11 cellular contexts compared by ENCODE assay signal in genomic region chr6:24273471-24273870, GRCh38.
DNase-seq lines count a peak whose midpoint lies in the region; ATAC-seq and TF ChIP-seq lines count a peak whose summit lies in the region.
"Had no signal": no experiment of that assay in that cellular context is flagged by ENCODE, and none has a peak within 500 bp of the region (broad histone marks: within the 10 kb centered on the region; RNA-seq: fewer than 3 reads in every experiment).

No MANE protein-coding gene starts in this region.

- ATAC-seq in GM21360 (IDR thresholded peaks at IDR 0.05; ENCODE audit: unreplicated experiment) = no peak
- ATAC-seq in left lobe of liver = no peak
- ATAC-seq: Right ventricle myocardium inferior had no signal

- H3K27me3 ChIP-seq in BJ (ENCODE audit: control insufficient read depth, insufficient read depth, low read length) (no peaks in the 10 kb centered on the region), SJCRH30 (no peaks in the 10 kb centered on the region), kidney epithelial cell (ENCODE audit: control insufficient read depth, insufficient read depth, low read length) (no peaks in the 10 kb centered on the region), A673 (replicated peaks; ENCODE audit: insufficient read depth, low read depth, low read length, poor library complexity) (no peaks in the 10 kb centered on the region)

- H3K9me3 ChIP-seq in SJCRH30 (replicated peaks) (no peaks in the 10 kb centered on the region), A673 (ENCODE audit: low read depth, low read length, poor library complexity, severe bottlenecking) (no peaks in the 10 kb centered on the region)

- no peak for TF ChIP-seq EP300 in Ishikawa (IDR thresholded peaks at IDR 0.05; ENCODE audit: borderline replicate concordance)

- peaks cover 5% of the 10 kb centered on the region for H3K4me1 ChIP-seq in SJCRH30
- peaks cover 70% of the 10 kb centered on the region for H3K4me1 ChIP-seq in A673 (ENCODE audit: insufficient read depth, low read length, poor library complexity, severe bottlenecking)

- H3K36me3 ChIP-seq in BJ (ENCODE audit: control insufficient read depth, insufficient read depth, low read length) (no peaks in the 10 kb centered on the region), SJCRH30 (no peaks in the 10 kb centered on the region), kidney epithelial cell (ENCODE audit: control insufficient read depth, insufficient read depth, low read length) (peaks cover 4% of the 10 kb centered on the region), A673 (ENCODE audit: insufficient read depth, low read length, poor library complexity, severe bottlenecking) (peaks cover 4% of the 10 kb centered on the region)

- no peak overlapping the region for H3K4me3 ChIP-seq in BJ (ENCODE audit: low read depth, low read length)
- H3K4me3 ChIP-seq in SJCRH30 = no peak overlapping the region
- H3K4me3 ChIP-seq in kidney epithelial cell (ENCODE audit: low read depth, low read length) = no peak overlapping the region
- no peak overlapping the region for H3K4me3 ChIP-seq in A673 (ENCODE audit: low read depth, low read length, poor library complexity, severe bottlenecking)

- POLR2A ChIA-PET in BJ (lab: Charles Lee) (no interaction called here), A673 (lab: Charles Lee; ENCODE audit: low non-redundant PET) (no interaction called here)

- no TSS peak for BruUV-seq in A673 (replicated peaks; lab: Mats Ljungman, UMichigan)

- intact Hi-C loops in A673 (cut with micrococcal nuclease; ENCODE audit: unreplicated experiment) = loop anchor here (5.0 kb wide), 1 partner anchor 66 kb away; no protein-coding TSS in a partner anchor

- TF ChIP-seq CTCF in BJ (IDR thresholded peaks at IDR 0.05; ENCODE audit: insufficient read depth, low read depth, low read length) = no peak
- TF ChIP-seq CTCF in kidney epithelial cell (IDR thresholded peaks at IDR 0.05; ENCODE audit: insufficient read depth, low read length, poor library complexity, severe bottlenecking) = no peak
- TF ChIP-seq CTCF in A673 (conservative IDR thresholded peaks at IDR 0.05; ENCODE audit: low read depth, low read length) = no peak

- CTCF ChIA-PET in BJ (lab: Yijun Ruan, JAX) (interaction anchor here (1.7 kb wide), 1 partner anchor 10 kb away, joined by 13 read pairs; no protein-coding TSS in a partner anchor), A673 (lab: Charles Lee) (interaction anchor here (0.5 to 2.2 kb wide), 3 partner anchors 10 to 132 kb away, joined by 4 to 12 read pairs (median 6); no protein-coding TSS in a partner anchor)

- no peak overlapping the region for H3K27ac ChIP-seq in SJCRH30
- H3K27ac ChIP-seq in A673 (ENCODE audit: low read depth, low read length, poor library complexity, severe bottlenecking) = no peak overlapping the region

- DNase-seq in BJ (ENCODE audit: low read depth) (peak; percentile 4), SJCRH30 (peak; percentile 22 to 62), kidney epithelial cell (ENCODE audit: low read depth) (peak; percentile 70), left lobe of liver (ENCODE audit: low spot score) (no peak), A673 (ENCODE audit: low spot score) (no peak), occipital lobe (lab: John Stamatoyannopoulos, UW) (no peak)
- DNase-seq: activated naive CD4-positive, alpha-beta T cell treated with anti-CD3 and anti-CD28 coated beads for 36 hours; stimulated activated CD4-positive, alpha-beta T cell treated with anti-CD3 and anti-CD28 coated beads, Interleukin-2, amount 100 ng/mL, for 24 hours had no signal

- no peak for TF ChIP-seq RAD21 in Ishikawa (IDR thresholded peaks at IDR 0.05; ENCODE audit: low read depth)

TF ChIP-seq in Ishikawa, 13 proteins besides CTCF, POLR2A, EP300 and RAD21:
- TF ChIP-seq YY1 (IDR thresholded peaks at IDR 0.05; ENCODE audit: low read depth) = no peak
- peak; percentile 59; the same call in 1 of the 2 replicates for TF ChIP-seq MAX (IDR thresholded peaks at IDR 0.05)

Comparison
In these comparisons a context has a peak if more than half of its experiments do, and no peak if none do; other contexts are left out.
1. DNase-seq: peak in BJ (single experiment), SJCRH30 (2 of 2) and kidney epithelial cell (single experiment); none in left lobe of liver (single experiment), A673 (single experiment) and occipital lobe (single experiment).